9 cellular contexts compared by ENCODE assay signal in the genomic region with DNA sequence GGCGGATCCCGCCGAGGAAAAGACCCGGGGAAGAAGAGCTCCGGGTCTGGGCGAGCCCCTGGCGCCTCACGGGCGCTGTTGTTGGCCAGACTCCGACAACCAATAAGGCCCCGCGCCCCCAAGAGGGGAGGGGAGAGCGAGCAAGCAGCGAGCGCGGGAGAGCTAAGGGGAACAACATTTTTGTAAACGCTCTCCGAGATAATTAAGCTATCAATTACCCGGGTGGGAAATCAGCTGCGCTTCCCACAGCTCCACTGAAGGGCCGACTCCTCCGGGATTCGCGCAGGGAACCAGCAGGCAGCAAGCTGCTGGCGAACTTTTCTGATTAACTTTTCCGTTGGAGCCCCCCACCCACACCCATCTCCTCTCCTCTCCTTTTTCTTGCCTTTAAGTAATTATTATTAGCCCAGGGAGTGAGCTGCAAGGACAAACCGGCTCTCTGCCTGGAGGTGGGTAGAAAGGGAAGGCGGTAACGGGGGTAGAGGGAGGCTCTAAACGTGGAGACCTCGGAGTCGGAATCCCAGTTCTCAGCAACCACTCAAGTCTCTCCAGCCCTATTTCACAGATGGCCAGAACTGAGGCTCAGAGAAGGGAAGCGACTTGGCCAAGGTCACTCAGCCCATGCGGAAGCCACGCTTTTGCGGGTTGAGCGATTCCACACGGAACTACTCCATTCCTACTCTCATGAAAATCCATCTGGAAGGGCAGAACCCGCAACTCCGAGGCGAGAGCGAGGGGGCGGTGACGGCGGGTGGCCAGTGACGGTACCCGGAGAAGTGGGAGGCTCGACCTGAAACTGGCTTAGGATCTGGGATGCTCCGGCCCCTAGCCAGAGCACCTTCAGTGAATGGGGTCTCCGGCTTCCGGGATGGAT. TPM values are rescaled to one million over a fixed set of nuclear protein-coding genes. Genes with fewer than 3 reads are reported as not detected.
A peak's percentile ranks its signal among the peaks of the same experiment; 100 is the strongest.
DNase-seq lines count a peak whose midpoint lies in the region; ATAC-seq and TF ChIP-seq lines count a peak whose summit lies in the region.
"Had no signal": no experiment of that assay in that cellular context is flagged by ENCODE, and none has a peak within 500 bp of the region (broad histone marks: within the 10 kb centered on the region; RNA-seq: fewer than 3 reads in every experiment).

No MANE protein-coding gene starts in this region.

- H3K27me3 Mint-ChIP-seq in CD4-positive, alpha-beta T cell = peaks cover 42% of the 10 kb centered on the region

- H2AFZ ChIP-seq in mammary epithelial cell (ENCODE audit: low read depth, low read length) = no peak overlapping the region

- H3K27ac Mint-ChIP-seq in CD4-positive, alpha-beta T cell = no peak overlapping the region
- H3K27ac Mint-ChIP-seq: activated naive CD8-positive, alpha-beta T cell treated with anti-CD3 and anti-CD28 coated beads for 36 hours had no signal

- no peaks in the 10 kb centered on the region for H3K4me1 Mint-ChIP-seq in CD4-positive, alpha-beta T cell (ENCODE audit: low read depth)
- H3K4me1 Mint-ChIP-seq: activated naive CD8-positive, alpha-beta T cell treated with anti-CD3 and anti-CD28 coated beads for 36 hours had no signal

- intact Hi-C loops in A673 (cut with micrococcal nuclease; ENCODE audit: unreplicated experiment) (loop anchor here (5.0 kb wide), 2 partner anchors 256 to 336 kb away; no protein-coding TSS in a partner anchor), mammary epithelial cell (cut with micrococcal nuclease) (loop anchor here (5.0 kb wide), 1 partner anchor 166 kb away; no protein-coding TSS in a partner anchor)
- intact Hi-C loops in CD4-positive, alpha-beta T cell (cut with DNase I, micrococcal nuclease) = no loop called here

- H3K36me3 Mint-ChIP-seq in CD4-positive, alpha-beta T cell (ENCODE audit: low read depth) = no peaks in the 10 kb centered on the region
- H3K36me3 Mint-ChIP-seq: activated naive CD8-positive, alpha-beta T cell treated with anti-CD3 and anti-CD28 coated beads for 36 hours had no signal

- TF ChIP-seq CTCF in A673 (conservative IDR thresholded peaks at IDR 0.05; ENCODE audit: low read depth, low read length) = no peak
- no peak for TF ChIP-seq CTCF in mammary epithelial cell (conservative IDR thresholded peaks at IDR 0.05 in 1 of 2, IDR thresholded peaks at IDR 0.05 in 1 of 2; ENCODE audit: extremely low read depth in 1 of 2, insufficient read depth in 1 of 2, low read depth in 1 of 2, low read length in 2 of 2)
- no peak for TF ChIP-seq CTCF in CD4-positive, alpha-beta T cell (IDR thresholded peaks at IDR 0.05)

- H3K27ac ChIP-seq in A673 (ENCODE audit: low read depth, low read length, poor library complexity, severe bottlenecking) = no peak overlapping the region
- H3K27ac ChIP-seq in mammary epithelial cell (ENCODE audit: insufficient read depth, low read depth, low read length) = no peak overlapping the region
- H3K27ac ChIP-seq in mucosa of rectum (ENCODE audit: low read depth in 2 of 2, low read length in 2 of 2) = no peak overlapping the region
- no peak overlapping the region for H3K27ac ChIP-seq in CD4-positive, alpha-beta T cell (ENCODE audit: low read depth, low read length)

- H3K27me3 ChIP-seq in A673 (replicated peaks; ENCODE audit: insufficient read depth, low read depth, low read length, poor library complexity) = peaks cover 84% of the 10 kb centered on the region
- peaks cover 21% of the 10 kb centered on the region for H3K27me3 ChIP-seq in mammary epithelial cell (ENCODE audit: insufficient read depth, low read length)
- peaks cover 44 to 50% of the 10 kb centered on the region in 2 donors for H3K27me3 ChIP-seq in mucosa of rectum (ENCODE audit: control insufficient read depth in 2 of 2, insufficient read depth in 2 of 2, low read length in 2 of 2)
- peaks cover 47% of the 10 kb centered on the region for H3K27me3 ChIP-seq in CD4-positive, alpha-beta T cell (ENCODE audit: control insufficient read depth, insufficient read depth, low read length)

- no peak for ATAC-seq in GM18867 (IDR thresholded peaks at IDR 0.05; ENCODE audit: unreplicated experiment)
- ATAC-seq in CD4-positive, alpha-beta T cell (ENCODE audit: poor library complexity) = no peak

- 6% methylated on average over 13 of the region's 51 CpGs for WGBS in mammary epithelial cell (ENCODE audit: low coverage, missing lambda C conversion rate)

- POLR2A ChIA-PET in A673 (lab: Charles Lee; ENCODE audit: low non-redundant PET) = no interaction called here
- POLR2A ChIA-PET in HEK293T (lab: Yijun Ruan, JAX) = no interaction called here
- POLR2A ChIA-PET in CD4-positive, alpha-beta T cell (lab: Charles Lee) = no interaction called here

- H4K20me1 ChIP-seq in mammary epithelial cell (ENCODE audit: insufficient read depth, low read length) = no peaks in the 10 kb centered on the region

- no peaks in the 10 kb centered on the region for H3K36me3 ChIP-seq in A673 (ENCODE audit: insufficient read depth, low read length, poor library complexity, severe bottlenecking)
- H3K36me3 ChIP-seq in mammary epithelial cell (ENCODE audit: insufficient read depth, low read length) = no peaks in the 10 kb centered on the region
- H3K36me3 ChIP-seq in mucosa of rectum (ENCODE audit: control insufficient read depth in 2 of 2, insufficient read depth in 2 of 2, low read length in 2 of 2) = no peaks in the 10 kb centered on the region

- no TSS peak for BruUV-seq in A673 (replicated peaks; lab: Mats Ljungman, UMichigan)
- BruUV-seq in mammary epithelial cell (replicated peaks; lab: Mats Ljungman, UMichigan) = no TSS peak

- H3K9me3 ChIP-seq in A673 (ENCODE audit: low read depth, low read length, poor library complexity, severe bottlenecking) = no peaks in the 10 kb centered on the region
- no peaks in the 10 kb centered on the region for H3K9me3 ChIP-seq in mammary epithelial cell (replicated peaks; ENCODE audit: insufficient read depth, low read length)
- no peaks in the 10 kb centered on the region for H3K9me3 ChIP-seq in mucosa of rectum (ENCODE audit: control insufficient read depth in 2 of 2, low read length in 2 of 2)
- no peaks in the 10 kb centered on the region for H3K9me3 ChIP-seq in CD4-positive, alpha-beta T cell (ENCODE audit: control insufficient read depth, low read length)

- peak; percentile 23 for DNase-seq in A673 (ENCODE audit: low spot score)
- peak; percentile 27 for DNase-seq in HEK293T (ENCODE audit: extremely low spot score)
- peak; percentile 1 for DNase-seq in mammary epithelial cell
- DNase-seq in kidney tubule cell (ENCODE audit: low spot score) = no peak
- no peak for DNase-seq in NCI-H345 treated with DMSO at 0.1 percent for 48 hours (lab: John Stamatoyannopoulos, UW; ENCODE audit: unreplicated experiment)
- DNase-seq in CD4-positive, alpha-beta T cell = no peak
- DNase-seq: activated naive CD8-positive, alpha-beta T cell treated with anti-CD3 and anti-CD28 coated beads for 36 hours had no signal

- H3K79me2 ChIP-seq in mammary epithelial cell (ENCODE audit: insufficient read depth, low read length) = no peaks in the 10 kb centered on the region

- CTCF ChIA-PET in A673 (lab: Charles Lee) (no interaction called here), HEK293T (lab: Yijun Ruan, JAX) (interaction anchor here (0.9 kb wide), 1 partner anchor 105 kb away, joined by 4 read pairs; no protein-coding TSS in a partner anchor), mammary epithelial cell (lab: Charles Lee; ENCODE audit: low non-redundant PET) (no interaction called here)
- CTCF ChIA-PET in CD4-positive, alpha-beta T cell (lab: Charles Lee) = no interaction called here

- no peak overlapping the region for H3K4me3 Mint-ChIP-seq in CD4-positive, alpha-beta T cell
- H3K4me3 Mint-ChIP-seq: activated naive CD8-positive, alpha-beta T cell treated with anti-CD3 and anti-CD28 coated beads for 36 hours had no signal

- H3K9me3 Mint-ChIP-seq in CD4-positive, alpha-beta T cell = peaks cover 3% of the 10 kb centered on the region

- no peaks in the 10 kb centered on the region for H3K4me1 ChIP-seq in A673 (ENCODE audit: insufficient read depth, low read length, poor library complexity, severe bottlenecking)
- peaks cover 6% of the 10 kb centered on the region for H3K4me1 ChIP-seq in mammary epithelial cell (ENCODE audit: insufficient read depth, low read length)
- H3K4me1 ChIP-seq in mucosa of rectum (ENCODE audit: control insufficient read depth in 2 of 2, insufficient read depth in 2 of 2, low read length in 2 of 2) = peaks cover 0 to 3% of the 10 kb centered on the region in 2 donors

- H3K4me2 ChIP-seq in mammary epithelial cell (ENCODE audit: insufficient read depth, low read depth, low read length) = peak overlapping the region; percentile 66

- dilution Hi-C loops in mammary epithelial cell (cut with HindIII; ENCODE audit: low sequenced_read_pairs) = no loop called here

- no peak overlapping the region for H3K9ac ChIP-seq in mammary epithelial cell (ENCODE audit: insufficient read depth, low read length)
- H3K9ac ChIP-seq in mucosa of rectum (ENCODE audit: low read depth in 1 of 2, low read length in 2 of 2) = no peak overlapping the region

- in situ Hi-C loops in mammary epithelial cell (cut with MboI; ENCODE audit: low sequenced_read_pairs in 2 of 2) = loop anchor here in 1 of 2 donors (25.0 kb wide), 2 partner anchors 351 to 676 kb away; no protein-coding TSS in a partner anchor

- H3K4me3 ChIP-seq in A673 (ENCODE audit: low read depth, low read length, poor library complexity, severe bottlenecking) (no peak overlapping the region), mammary epithelial cell (replicated peaks in 1 of 3; ENCODE audit: insufficient read depth in 1 of 3, low read depth in 2 of 3, low read length in 3 of 3) (no peak overlapping the region), mucosa of rectum (ENCODE audit: low read length in 2 of 2) (peak overlapping the region; percentile 20 to 35)

TF ChIP-seq in HEK293T, 16 proteins besides CTCF, POLR2A, EP300 and RAD21 (continues in another document):
- TF ChIP-seq LEF1 (IDR thresholded peaks at IDR 0.05; ENCODE audit: borderline replicate concordance) (no peak), HDGF (IDR thresholded peaks at IDR 0.05; ENCODE audit: borderline replicate concordance) (no peak), TARDBP (IDR thresholded peaks at IDR 0.05) (no peak), SP1 (IDR thresholded peaks at IDR 0.05) (no peak), ELF4 (IDR thresholded peaks at IDR 0.05) (no peak), SUZ12 (IDR thresholded peaks at IDR 0.05) (no peak), L3MBTL2 (conservative IDR thresholded peaks at IDR 0.05) (no peak), NFRKB (IDR thresholded peaks at IDR 0.05) (no peak), FOXK2 (IDR thresholded peaks at IDR 0.05) (no peak), BHLHE40 (IDR thresholded peaks at IDR 0.05; ENCODE audit: borderline replicate concordance) (no peak), ZNF384 (IDR thresholded peaks at IDR 0.05) (no peak)

RNA-seq across cellular contexts. Expression of a gene that starts 1.3 kb away (rescaled TPM):
- total RNA-seq in A673 (2021) (3.4 and 5.2 TPM in 2 replicates), mammary epithelial cell (under 1 TPM; 0.56 to 0.83 TPM)
- polyA plus RNA-seq in mammary epithelial cell = 0.31 TPM
- 1.0 TPM for polyA minus RNA-seq in mammary epithelial cell
- total RNA-seq in CD4-positive, alpha-beta T cell = 1 to 10 TPM; 2.3 to 2.4 TPM

Comparison
In these comparisons a context has a peak if more than half of its experiments do, and no peak if none do; other contexts are left out.
1. DNase-seq: peak in A673 (single experiment), HEK293T (single experiment) and mammary epithelial cell (single experiment); none in kidney tubule cell (single experiment), NCI-H345 treated with DMSO at 0.1 percent for 48 hours (single experiment) and CD4-positive, alpha-beta T cell (0 of 10).
2. H3K4me3 ChIP-seq: peak in mucosa of rectum (2 of 2); none in A673 (single experiment) and mammary epithelial cell (0 of 3).
3. intact Hi-C loops: an anchor here in A673 (5.0 kb wide) and mammary epithelial cell (5.0 kb wide); none called in CD4-positive, alpha-beta T cell.